Comparison of ENCODE assay signal across 24 cellular contexts in genomic region chr10:132649651-132650360, GRCh38.
"Had no signal": no experiment of that assay in that cellular context is flagged by ENCODE, and none has a peak within 500 bp of the region (broad histone marks: within the 10 kb centered on the region; RNA-seq: fewer than 3 reads in every experiment).

No MANE protein-coding gene starts in this region.

- H3K36me3 ChIP-seq: cardiac muscle cell had no signal

- H3K27ac ChIP-seq: body of pancreas, cardiac muscle cell, heart right ventricle, left lung, parathyroid adenoma, right atrium auricular region, upper lobe of right lung had no signal

- H3K4me1 ChIP-seq: left lung, parathyroid adenoma, upper lobe of right lung had no signal

- ATAC-seq: activated CD4-positive, alpha-beta T cell treated with anti-CD3 and anti-CD28 coated beads for 36 hours; activated naive CD4-positive, alpha-beta T cell treated with anti-CD3 and anti-CD28 coated beads, Interleukin-2, amount 50 U/mL, for 72 hours; activated T-cell treated with anti-CD3 and anti-CD28 coated beads, Interleukin-2, amount 50 U/mL, for 72 hours; body of pancreas; esophagus mucosa; heart right ventricle; left lung; mucosa of descending colon; stimulated activated naive CD8-positive, alpha-beta T cell treated with anti-CD3 and anti-CD28 coated beads, Interleukin-15, Interleukin-2, amounts not matched to agents 100 U/mL and 50 U/mL, for 24 hours; T-cell; upper lobe of right lung had no signal

- H3K4me3 ChIP-seq: body of pancreas, cardiac muscle cell, heart right ventricle, left lung, lung, mucosa of descending colon, right atrium auricular region, upper lobe of right lung had no signal

- H3K27me3 ChIP-seq: body of pancreas, cardiac muscle cell, heart right ventricle, left lung, right atrium auricular region, upper lobe of right lung had no signal

- H3K9me3 ChIP-seq: body of pancreas, heart right ventricle, left lung, mucosa of descending colon, right atrium auricular region, upper lobe of right lung had no signal

- DNase-seq: activated CD4-positive, alpha-beta T cell treated with anti-CD3 and anti-CD28 coated beads for 36 hours; activated CD4-positive, alpha-beta T cell treated with anti-CD3 and anti-CD28 coated beads, Interleukin-2, amount 50 U/mL, for 4 hours; activated CD4-positive, CD25-positive, alpha-beta regulatory T cell; activated naive CD4-positive, alpha-beta T cell; activated T-cell treated with anti-CD3 and anti-CD28 coated beads for 4 hours; activated T-cell treated with anti-CD3 and anti-CD28 coated beads, Interleukin-2, amount 50 U/mL, for 72 hours; endodermal cell; foreskin fibroblast; heart right ventricle; kidney glomerular epithelial cell; nephron progenitor cell; stimulated activated CD4-positive, alpha-beta T cell treated with anti-CD3 and anti-CD28 coated beads, Interleukin-4, amount 100 ng/mL, for 1 hour; stimulated activated naive CD8-positive, alpha-beta T cell treated with anti-CD3 and anti-CD28 coated beads, Interleukin-15, Interleukin-2, amounts not matched to agents 100 U/mL and 50 U/mL, for 24 hours; T-cell; upper lobe of right lung had no signal
